ENCODE assay signal across 8 cellular contexts in the genomic region with DNA sequence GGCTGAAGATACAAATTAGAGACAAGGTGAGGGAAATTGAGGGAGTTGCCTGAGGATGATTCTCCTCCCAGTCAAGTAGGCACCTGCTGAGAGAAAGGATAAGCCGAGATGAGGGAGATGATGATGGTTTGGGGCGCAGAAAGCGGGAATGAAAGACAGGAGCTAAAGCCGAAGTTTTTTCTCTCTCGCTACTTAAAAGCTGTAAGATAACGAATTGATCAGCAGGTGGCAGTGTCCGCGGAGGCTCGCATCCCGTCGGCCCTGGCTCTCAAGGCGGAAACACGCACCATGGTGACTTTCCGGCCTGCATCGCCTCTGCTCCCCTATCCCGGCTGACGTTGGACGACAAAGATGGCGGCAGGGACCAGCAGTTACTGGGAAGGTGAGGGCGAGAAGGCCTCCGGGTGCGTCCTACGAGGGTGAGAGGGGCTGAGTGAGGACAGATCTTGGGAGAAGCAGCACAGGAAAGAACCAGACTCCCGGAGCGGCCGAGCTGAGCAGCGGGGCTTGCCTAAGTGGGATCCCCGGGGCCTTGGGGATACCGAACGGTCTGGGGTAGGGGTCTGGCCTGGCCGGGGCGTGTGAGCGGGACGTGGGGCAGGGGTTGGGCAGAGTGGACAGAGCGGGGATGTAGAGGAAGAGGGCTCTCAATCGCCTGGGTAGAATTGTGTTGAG. TPM values are rescaled to one million over a fixed set of nuclear protein-coding genes. Genes with fewer than 3 reads are reported as not detected.
DNase-seq lines count a peak whose midpoint lies in the region; ATAC-seq and TF ChIP-seq lines count a peak whose summit lies in the region.

Gene GOSR1 (plus strand): TSS at position 326 of the 675 bp plus-strand sequence. CDS start 26 bp downstream, at position 352.

- peaks cover 2% of the 10 kb centered on the region for H3K4me1 ChIP-seq in ovary (ENCODE audit: insufficient read depth)
- H3K4me1 ChIP-seq in thyroid gland: peaks cover 5 to 19% of the 10 kb centered on the region in 2 donors

- no peak for TF ChIP-seq POLR2A in ovary (IDR thresholded peaks at IDR 0.05)
- peak in 1 of 2 donors; percentile 69 for TF ChIP-seq POLR2A in thyroid gland (IDR thresholded peaks at IDR 0.05)

- DNase-seq in NCI-H1105 treated with DMSO at 0.1 percent for 48 hours (lab: John Stamatoyannopoulos, UW) (peak; percentile 92), SW 1271 (lab: John Stamatoyannopoulos, UW) (peak; percentile 82 to 94), Right ventricle myocardium inferior (ENCODE audit: missing footprints) (peak; percentile 95), ovary (peak; percentile 88 to 93 (median 90)), thyroid gland (peak; percentile 93 to 95)
- DNase-seq in activated naive CD8-positive, alpha-beta T cell treated with anti-CD3 and anti-CD28 coated beads, Interleukin-2, amount 50 U/mL, for 16 hours (ENCODE audit: low read depth, low spot score): peak; percentile 80

- H3K9me3 ChIP-seq in ovary: no peaks in the 10 kb centered on the region
- H3K9me3 ChIP-seq in thyroid gland: no peaks in the 10 kb centered on the region

- TF ChIP-seq CTCF in GM12872 (IDR thresholded peaks at IDR 0.05; ENCODE audit: insufficient read depth, low read depth, low read length): peak; percentile 79
- peak; percentile 63 to 72 (median 71) for TF ChIP-seq CTCF in ovary (IDR thresholded peaks at IDR 0.05)
- TF ChIP-seq CTCF in thyroid gland (IDR thresholded peaks at IDR 0.05): peak; percentile 54 to 94 (median 72)

- no peak for TF ChIP-seq EP300 in ovary (IDR thresholded peaks at IDR 0.05)

- H3K27me3 ChIP-seq in ovary: no peaks in the 10 kb centered on the region
- no peaks in the 10 kb centered on the region for H3K27me3 ChIP-seq in thyroid gland

- 1% methylated on average over 36 of the region's 36 CpGs for WGBS in ovary, 3 donors
- 1% methylated on average over 35 to 36 of the region's 36 CpGs for WGBS in thyroid gland, 2 donors

- H3K4me3 ChIP-seq in ovary (peak within 1 kb of the TSS; percentile 58), thyroid gland (replicated peaks in 1 of 3) (peak within 1 kb of the TSS; percentile 70 to 95 (median 95))

- H3K27ac ChIP-seq in ovary (peak within 1 kb of the TSS; percentile 83 to 93), thyroid gland (peak within 1 kb of the TSS; percentile 67 to 95 (median 94))

- ATAC-seq in HG02642 (IDR thresholded peaks at IDR 0.05; ENCODE audit: poor library complexity, unreplicated experiment) (peak; percentile 98), Right ventricle myocardium inferior (peak; percentile 100)

- intact Hi-C loops in Right ventricle myocardium inferior (cut with DNase I) (loop anchor here (2.0 to 10.0 kb wide), 2 partner anchors 124 to 132 kb away; no protein-coding TSS in a partner anchor), ovary (cut with DNase I) (loop anchor here in 1 of 4 donors (10.0 kb wide), 1 partner anchor 352 kb away; no protein-coding TSS in a partner anchor), thyroid gland (cut with DNase I) (no loop called here)

- H3K36me3 ChIP-seq in ovary: no peaks in the 10 kb centered on the region
- peaks cover 0 to 13% of the 10 kb centered on the region in 2 donors for H3K36me3 ChIP-seq in thyroid gland

RNA-seq across cellular contexts. Expression of gene GOSR1, which starts in this region (rescaled TPM):
- total RNA-seq in Right ventricle myocardium inferior (28.8 TPM), ovary (10 to 100 TPM; 26.1 to 61.1 (median 53.9) TPM), thyroid gland (10 to 100 TPM; 36.3 to 70.4 (median 54.7) TPM)
- polyA plus RNA-seq in ovary: 10 to 100 TPM; 19.1 to 66.9 TPM

Comparison
In these comparisons a context has a peak if more than half of its experiments do, and no peak if none do; other contexts are left out.
1. Peak in every context shown above with its lines: DNase-seq, ATAC-seq, H3K4me3 ChIP-seq and H3K27ac ChIP-seq.